In the genomic region with DNA sequence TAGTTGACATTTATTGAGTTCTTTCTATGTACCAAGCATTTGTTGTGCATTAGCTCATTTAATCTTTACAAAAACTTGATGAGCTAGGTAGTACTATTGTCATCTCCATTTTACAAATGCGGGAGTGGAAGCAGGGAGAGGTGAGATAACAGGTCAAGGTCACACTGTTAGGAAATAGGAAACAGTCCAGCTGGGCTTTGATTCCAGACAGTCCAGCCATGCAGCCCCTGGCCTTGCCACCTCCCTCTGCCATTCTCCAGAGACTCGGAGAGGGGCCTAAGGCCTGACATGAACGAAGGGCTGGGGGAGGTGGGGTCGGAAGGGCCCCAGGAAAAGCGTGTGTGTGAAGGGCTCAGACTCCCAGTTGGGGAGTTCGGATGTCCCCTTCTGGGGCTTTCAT, we compare ENCODE assay signal across 1 cellular context.
TF ChIP-seq lines count a peak whose summit lies in the region.

No MANE protein-coding gene starts in this region.

TF ChIP-seq in HepG2, 621 proteins besides CTCF, POLR2A, EP300 and RAD21 (continued from another document):
- TF ChIP-seq GMEB2 (CRISPR knock-in tag; IDR thresholded peaks at IDR 0.05; ENCODE audit: low read depth) (no peak), ZNF788 (CRISPR knock-in tag; IDR thresholded peaks at IDR 0.05; ENCODE audit: borderline replicate concordance) (peak; percentile 72; the same call in 1 of the 2 replicates), NFYB (CRISPR knock-in tag; IDR thresholded peaks at IDR 0.05) (no peak), ZNF33B (CRISPR knock-in tag; IDR thresholded peaks at IDR 0.05) (no peak), RBAK (CRISPR knock-in tag; IDR thresholded peaks at IDR 0.05) (no peak), HNRNPL (IDR thresholded peaks at IDR 0.05; ENCODE audit: low read depth, low read length) (no peak), GZF1 (CRISPR knock-in tag; IDR thresholded peaks at IDR 0.05) (no peak), ZFP36L1 (CRISPR knock-in tag; IDR thresholded peaks at IDR 0.05) (peak; percentile 84; the same call in 1 of the 2 replicates), ZNF138 (CRISPR knock-in tag; IDR thresholded peaks at IDR 0.05; ENCODE audit: low read depth) (0 out of 2 replicates have a peak, but pooled peaks have one; percentile 61), HMG20A (CRISPR knock-in tag; IDR thresholded peaks at IDR 0.05; ENCODE audit: borderline replicate concordance) (peak; percentile 75; the same call in 1 of the 2 replicates), SP5 (CRISPR knock-in tag; IDR thresholded peaks at IDR 0.05; ENCODE audit: borderline replicate concordance, low read depth) (peak; percentile 62), HOXA5 (CRISPR knock-in tag; IDR thresholded peaks at IDR 0.05) (no peak), SAP130 (CRISPR knock-in tag; IDR thresholded peaks at IDR 0.05; ENCODE audit: low read depth) (peak; percentile 79), MZF1 (CRISPR knock-in tag; IDR thresholded peaks at IDR 0.05; ENCODE audit: borderline replicate concordance) (no peak), TSC22D2 (CRISPR knock-in tag; IDR thresholded peaks at IDR 0.05; ENCODE audit: borderline replicate concordance) (no peak), ZBTB21 (CRISPR knock-in tag; IDR thresholded peaks at IDR 0.05) (no peak), EEA1 (CRISPR knock-in tag; IDR thresholded peaks at IDR 0.05; ENCODE audit: borderline replicate concordance) (no peak), SNAI1 (CRISPR knock-in tag; IDR thresholded peaks at IDR 0.05; ENCODE audit: borderline replicate concordance) (no peak), ZNF432 (CRISPR knock-in tag; IDR thresholded peaks at IDR 0.05; ENCODE audit: borderline replicate concordance) (no peak), THAP11 (CRISPR knock-in tag; IDR thresholded peaks at IDR 0.05) (peak; percentile 47; the same call in 1 of the 2 replicates), NONO (IDR thresholded peaks at IDR 0.05) (no peak), NONO (CRISPR knock-in tag; conservative IDR thresholded peaks at IDR 0.05) (no peak), E2F2 (CRISPR knock-in tag; IDR thresholded peaks at IDR 0.05; ENCODE audit: borderline replicate concordance) (no peak)
- TF ChIP-seq, protein P1, sequence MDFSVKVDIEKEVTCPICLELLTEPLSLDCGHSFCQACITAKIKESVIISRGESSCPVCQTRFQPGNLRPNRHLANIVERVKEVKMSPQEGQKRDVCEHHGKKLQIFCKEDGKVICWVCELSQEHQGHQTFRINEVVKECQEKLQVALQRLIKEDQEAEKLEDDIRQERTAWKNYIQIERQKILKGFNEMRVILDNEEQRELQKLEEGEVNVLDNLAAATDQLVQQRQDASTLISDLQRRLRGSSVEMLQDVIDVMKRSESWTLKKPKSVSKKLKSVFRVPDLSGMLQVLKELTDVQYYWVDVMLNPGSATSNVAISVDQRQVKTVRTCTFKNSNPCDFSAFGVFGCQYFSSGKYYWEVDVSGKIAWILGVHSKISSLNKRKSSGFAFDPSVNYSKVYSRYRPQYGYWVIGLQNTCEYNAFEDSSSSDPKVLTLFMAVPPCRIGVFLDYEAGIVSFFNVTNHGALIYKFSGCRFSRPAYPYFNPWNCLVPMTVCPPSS (IDR thresholded peaks at IDR 0.05): no peak
- TF ChIP-seq, protein P2, sequence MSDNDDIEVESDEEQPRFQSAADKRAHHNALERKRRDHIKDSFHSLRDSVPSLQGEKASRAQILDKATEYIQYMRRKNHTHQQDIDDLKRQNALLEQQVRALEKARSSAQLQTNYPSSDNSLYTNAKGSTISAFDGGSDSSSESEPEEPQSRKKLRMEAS (IDR thresholded peaks at IDR 0.05): peak; percentile 50
- TF ChIP-seq, protein P3, sequence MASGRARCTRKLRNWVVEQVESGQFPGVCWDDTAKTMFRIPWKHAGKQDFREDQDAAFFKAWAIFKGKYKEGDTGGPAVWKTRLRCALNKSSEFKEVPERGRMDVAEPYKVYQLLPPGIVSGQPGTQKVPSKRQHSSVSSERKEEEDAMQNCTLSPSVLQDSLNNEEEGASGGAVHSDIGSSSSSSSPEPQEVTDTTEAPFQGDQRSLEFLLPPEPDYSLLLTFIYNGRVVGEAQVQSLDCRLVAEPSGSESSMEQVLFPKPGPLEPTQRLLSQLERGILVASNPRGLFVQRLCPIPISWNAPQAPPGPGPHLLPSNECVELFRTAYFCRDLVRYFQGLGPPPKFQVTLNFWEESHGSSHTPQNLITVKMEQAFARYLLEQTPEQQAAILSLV (CRISPR knock-in tag; IDR thresholded peaks at IDR 0.05; ENCODE audit: borderline replicate concordance): no peak
